ENCODE assay signal across 11 cellular contexts in genomic region chr15:73264881-73265280, GRCh38.
DNase-seq lines count a peak whose midpoint lies in the region; ATAC-seq and TF ChIP-seq lines count a peak whose summit lies in the region.
"Had no signal": no experiment of that assay in that cellular context is flagged by ENCODE, and none has a peak within 500 bp of the region (broad histone marks: within the 10 kb centered on the region; RNA-seq: fewer than 3 reads in every experiment).

No MANE protein-coding gene starts in this region.

- TF ChIP-seq CTCF in thyroid gland (IDR thresholded peaks at IDR 0.05) (no peak), CD14-positive monocyte (IDR thresholded peaks at IDR 0.05) (no peak)

- no peak overlapping the region for H3K4me3 ChIP-seq in thyroid gland (replicated peaks in 1 of 3)
- H3K4me3 ChIP-seq: SJCRH30 had no signal

- H3K4me3 Mint-ChIP-seq in T-helper 1 cell treated with Interleukin-12 subunit alpha and Interleukin-12 subunit beta and Interleukin-4 antibody, amounts not matched to agents 30 μg/mL and 1 μg/mL, for 36 hours: no peak overlapping the region
- H3K4me3 Mint-ChIP-seq in CD14-positive monocyte: peak overlapping the region in 1 of 2 donors; percentile 12

- ATAC-seq in GM21528 (IDR thresholded peaks at IDR 0.05; ENCODE audit: low FRiP score, unreplicated experiment): no peak
- no peak for ATAC-seq in GM21737 (IDR thresholded peaks at IDR 0.05; ENCODE audit: unreplicated experiment)

- no peaks in the 10 kb centered on the region for H3K9me3 ChIP-seq in thyroid gland
- H3K9me3 ChIP-seq: SJCRH30 had no signal

- no peaks in the 10 kb centered on the region for H3K27me3 Mint-ChIP-seq in T-helper 1 cell treated with Interleukin-12 subunit alpha and Interleukin-12 subunit beta and Interleukin-4 antibody, amounts not matched to agents 30 μg/mL and 1 μg/mL, for 36 hours (ENCODE audit: low read depth)
- peaks cover 3 to 12% (median 8%) of the 10 kb centered on the region in 3 donors for H3K27me3 Mint-ChIP-seq in CD14-positive monocyte (ENCODE audit: low read depth in 3 of 3)

- no peaks in the 10 kb centered on the region for H3K27me3 ChIP-seq in thyroid gland
- H3K27me3 ChIP-seq: SJCRH30 had no signal

- no peak for DNase-seq in T-helper 1 cell
- DNase-seq in NCI-H2029 (lab: John Stamatoyannopoulos, UW): peak; percentile 24
- peak; percentile 48 for DNase-seq in SHP77 treated with DMSO at 0.1 percent for 48 hours (lab: John Stamatoyannopoulos, UW)
- peak; percentile 52 to 62 for DNase-seq in thyroid gland
- no peak for DNase-seq in CD14-positive monocyte (ENCODE audit: low spot score)
- DNase-seq: NCI-H2107 had no signal

- no peak for TF ChIP-seq POLR2A in thyroid gland (IDR thresholded peaks at IDR 0.05)

- peaks cover 18 to 26% of the 10 kb centered on the region in 2 donors for H3K4me1 ChIP-seq in thyroid gland
- H3K4me1 ChIP-seq: SJCRH30 had no signal

- no peaks in the 10 kb centered on the region for H3K9me3 Mint-ChIP-seq in T-helper 1 cell treated with Interleukin-12 subunit alpha and Interleukin-12 subunit beta and Interleukin-4 antibody, amounts not matched to agents 30 μg/mL and 1 μg/mL, for 36 hours
- H3K9me3 Mint-ChIP-seq in CD14-positive monocyte: no peaks in the 10 kb centered on the region

- 28 to 35% methylated on average over 5 of the region's 5 CpGs for WGBS in thyroid gland, 2 donors

- H3K27ac Mint-ChIP-seq in T-helper 1 cell treated with Interleukin-12 subunit alpha and Interleukin-12 subunit beta and Interleukin-4 antibody, amounts not matched to agents 30 μg/mL and 1 μg/mL, for 36 hours: peak overlapping the region; percentile 31
- no peak overlapping the region for H3K27ac Mint-ChIP-seq in CD14-positive monocyte

- H3K36me3 Mint-ChIP-seq in T-helper 1 cell treated with Interleukin-12 subunit alpha and Interleukin-12 subunit beta and Interleukin-4 antibody, amounts not matched to agents 30 μg/mL and 1 μg/mL, for 36 hours (ENCODE audit: low read depth): no peaks in the 10 kb centered on the region
- H3K36me3 Mint-ChIP-seq in CD14-positive monocyte: no peaks in the 10 kb centered on the region

- peak overlapping the region; percentile 40 to 89 (median 68) for H3K27ac ChIP-seq in thyroid gland
- H3K27ac ChIP-seq: C4-2B, SJCRH30 had no signal

- no peaks in the 10 kb centered on the region for H3K36me3 ChIP-seq in thyroid gland
- H3K36me3 ChIP-seq: SJCRH30 had no signal

- intact Hi-C loops in thyroid gland (cut with DNase I) (no loop called here), CD14-positive monocyte (cut with micrococcal nuclease) (no loop called here)

- peaks cover 4% of the 10 kb centered on the region for H3K4me1 Mint-ChIP-seq in T-helper 1 cell treated with Interleukin-12 subunit alpha and Interleukin-12 subunit beta and Interleukin-4 antibody, amounts not matched to agents 30 μg/mL and 1 μg/mL, for 36 hours (ENCODE audit: low read depth)
- H3K4me1 Mint-ChIP-seq in CD14-positive monocyte: no peaks in the 10 kb centered on the region

Comparison
In these comparisons a context has a peak if more than half of its experiments do, and no peak if none do; other contexts are left out.
1. DNase-seq: peak in NCI-H2029 (single experiment), SHP77 treated with DMSO at 0.1 percent for 48 hours (single experiment) and thyroid gland (2 of 2); none in T-helper 1 cell (0 of 5) and CD14-positive monocyte (single experiment).